20 cellular contexts compared by ENCODE assay signal in genomic region chr3:175590745-175591144, GRCh38.
"Had no signal": no experiment of that assay in that cellular context is flagged by ENCODE, and none has a peak within 500 bp of the region (broad histone marks: within the 10 kb centered on the region; RNA-seq: fewer than 3 reads in every experiment).

No MANE protein-coding gene starts in this region.

- H3K4me1 Mint-ChIP-seq: memory B cell; natural killer cell; neural crest cell; stimulated activated effector memory CD8-positive, alpha-beta T cell treated with anti-CD3 and anti-CD28 coated beads, Interleukin-12 subunit alpha, Interleukin-12 subunit beta, amount 100 ng/mL, for 72 hours had no signal

- H3K27ac Mint-ChIP-seq: memory B cell; mesothelial cell of epicardium; natural killer cell; stimulated activated effector memory CD8-positive, alpha-beta T cell treated with anti-CD3 and anti-CD28 coated beads, Interleukin-12 subunit alpha, Interleukin-12 subunit beta, amount 100 ng/mL, for 72 hours; type B pancreatic cell had no signal

- DNase-seq: cortex of kidney; dorsolateral prefrontal cortex; effector CD8-positive, alpha-beta T cell; foreskin melanocyte; heart left ventricle; hippocampal formation; left ventricle myocardium inferior; lower lobe of right lung; natural killer cell; posterior cingulate gyrus; right cardiac atrium; stimulated activated CD4-positive, alpha-beta T cell treated with anti-CD3 and anti-CD28 coated beads, Interleukin-4, amount 100 ng/mL, for 1 hour; stimulated activated CD8-positive, alpha-beta memory T cell treated with anti-CD3 and anti-CD28 coated beads, Interleukin-4, amount 100 ng/mL, for 48 hours; stimulated activated naive CD8-positive, alpha-beta T cell treated with anti-CD3 and anti-CD28 coated beads, Interleukin-15, Interleukin-2, amounts not matched to agents 100 U/mL and 50 U/mL, for 24 hours; thyroid gland had no signal

- H3K27me3 Mint-ChIP-seq: memory B cell, type B pancreatic cell had no signal

- H3K4me3 Mint-ChIP-seq: memory B cell; mesothelial cell of epicardium; natural killer cell; neural crest cell; stimulated activated effector memory CD8-positive, alpha-beta T cell treated with anti-CD3 and anti-CD28 coated beads, Interleukin-12 subunit alpha, Interleukin-12 subunit beta, amount 100 ng/mL, for 72 hours; type B pancreatic cell had no signal

- H3K36me3 Mint-ChIP-seq: memory B cell; natural killer cell; stimulated activated effector memory CD8-positive, alpha-beta T cell treated with anti-CD3 and anti-CD28 coated beads, Interleukin-12 subunit alpha, Interleukin-12 subunit beta, amount 100 ng/mL, for 72 hours; type B pancreatic cell had no signal
